In the genomic region with DNA sequence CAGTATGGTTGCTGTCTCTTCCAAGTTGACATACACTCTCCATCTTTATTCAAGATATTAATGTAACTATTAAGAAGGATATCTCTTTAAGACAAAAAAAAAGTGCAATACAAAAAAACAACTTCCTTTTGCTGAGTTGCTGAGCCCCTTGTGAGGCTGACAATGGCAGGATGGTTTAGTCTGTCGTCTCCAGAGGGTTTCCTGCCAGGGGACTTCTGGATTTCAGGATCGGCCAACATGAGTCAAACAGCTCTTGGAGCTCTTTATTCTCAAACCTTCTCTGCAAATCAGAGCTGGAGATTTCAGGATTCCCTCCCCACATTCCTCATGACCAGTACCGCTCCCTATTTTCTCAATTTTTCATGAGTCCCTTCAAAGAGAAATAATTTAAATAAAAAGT, we compare ENCODE assay signal across 34 cellular contexts. TPM values are rescaled to one million over a fixed set of nuclear protein-coding genes. Genes with fewer than 3 reads are reported as not detected.
DNase-seq lines count a peak whose midpoint lies in the region; ATAC-seq and TF ChIP-seq lines count a peak whose summit lies in the region.
"Had no signal": no experiment of that assay in that cellular context is flagged by ENCODE, and none has a peak within 500 bp of the region (broad histone marks: within the 10 kb centered on the region; RNA-seq: fewer than 3 reads in every experiment).

No MANE protein-coding gene starts in this region.

- CTCF ChIA-PET in CD4-positive, alpha-beta T cell (lab: Charles Lee), result no interaction called here

- no peaks in the 10 kb centered on the region for H3K4me1 Mint-ChIP-seq in CD4-positive, alpha-beta T cell (ENCODE audit: low read depth)
- H3K4me1 Mint-ChIP-seq: activated B cell treated with CpG ODN at 0.5 μM for 24 hours; activated CD4-positive, alpha-beta T cell treated with anti-CD3 and anti-CD28 coated beads, Interleukin-2, amount 10 ng/mL, durations not matched to agents 7 days and 5 days; naive thymus-derived CD8-positive, alpha-beta T cell; stimulated activated effector memory CD8-positive, alpha-beta T cell treated with anti-CD3 and anti-CD28 coated beads, Interleukin-12 subunit alpha, Interleukin-12 subunit beta, amount 100 ng/mL, for 72 hours had no signal

- peaks cover 3 to 11% (median 8%) of the 10 kb centered on the region in 4 donors for H3K4me1 ChIP-seq in esophagus muscularis mucosa
- H3K4me1 ChIP-seq: breast epithelium had no signal

- in situ Hi-C loops in SK-MEL-5 (cut with HindIII; ENCODE audit: low pct_unique_long_range_greater_than_20kb, low sequenced_read_pairs), result no loop called here

- no peaks in the 10 kb centered on the region for H3K36me3 ChIP-seq in esophagus muscularis mucosa
- H3K36me3 ChIP-seq: breast epithelium, gastrocnemius medialis, lower lobe of right lung had no signal

- TF ChIP-seq CTCF in AG10803 (conservative IDR thresholded peaks at IDR 0.05; ENCODE audit: low read length) (no peak), fibroblast of pulmonary artery (IDR thresholded peaks at IDR 0.05; ENCODE audit: low read length, missing control alignments) (no peak), esophagus muscularis mucosa (IDR thresholded peaks at IDR 0.05) (no peak)
- no peak for TF ChIP-seq CTCF in CD4-positive, alpha-beta T cell (IDR thresholded peaks at IDR 0.05)

- H3K9me3 Mint-ChIP-seq in CD4-positive, alpha-beta T cell, result no peaks in the 10 kb centered on the region
- H3K9me3 Mint-ChIP-seq: activated B cell treated with CpG ODN at 0.5 μM for 24 hours; activated CD4-positive, alpha-beta T cell treated with anti-CD3 and anti-CD28 coated beads, Interleukin-2, amount 10 ng/mL, durations not matched to agents 7 days and 5 days; naive thymus-derived CD8-positive, alpha-beta T cell; stimulated activated effector memory CD8-positive, alpha-beta T cell treated with anti-CD3 and anti-CD28 coated beads, Interleukin-12 subunit alpha, Interleukin-12 subunit beta, amount 100 ng/mL, for 72 hours had no signal

- H3K27me3 ChIP-seq in esophagus muscularis mucosa, result no peaks in the 10 kb centered on the region
- no peaks in the 10 kb centered on the region for H3K27me3 ChIP-seq in CD4-positive, alpha-beta T cell (ENCODE audit: control insufficient read depth, insufficient read depth, low read length)
- H3K27me3 ChIP-seq: breast epithelium, gastrocnemius medialis, hepatocyte had no signal

- H3K27ac ChIP-seq in esophagus muscularis mucosa (replicated peaks in 1 of 4), result no peak overlapping the region
- no peak overlapping the region for H3K27ac ChIP-seq in CD4-positive, alpha-beta T cell (ENCODE audit: low read depth, low read length)
- H3K27ac ChIP-seq: breast epithelium, gastrocnemius medialis, hepatocyte, lower lobe of right lung had no signal

- H3K4me3 ChIP-seq in AG10803 (ENCODE audit: low read length) (no peak overlapping the region), fibroblast of pulmonary artery (replicated peaks; ENCODE audit: low read depth, low read length) (no peak overlapping the region), esophagus muscularis mucosa (no peak overlapping the region)
- H3K4me3 ChIP-seq: breast epithelium, gastrocnemius medialis, hepatocyte, lower lobe of right lung had no signal

- DNase-seq in AG10803 (ENCODE audit: low read depth), result peak; percentile 25
- peak; percentile 18 for DNase-seq in GM03348 (ENCODE audit: low spot score)
- peak; percentile 53 for DNase-seq in SK-MEL-5 (ENCODE audit: low read depth, low spot score)
- DNase-seq in fibroblast of pulmonary artery (ENCODE audit: low read depth), result peak; percentile 46
- no peak for DNase-seq in esophagus muscularis mucosa (ENCODE audit: extremely low spot score)
- DNase-seq in CD4-positive, alpha-beta T cell, result no peak
- DNase-seq: activated B cell treated with CpG ODN at 0.5 μM for 24 hours; activated CD4-positive, alpha-beta T cell treated with anti-CD3 and anti-CD28 coated beads, Interleukin-2, amount 10 ng/mL, durations not matched to agents 7 days and 5 days; activated effector memory CD4-positive, alpha-beta T cell treated with anti-CD3 and anti-CD28 coated beads, Interleukin-2, amount 50 U/mL, for 16 hours; activated T-cell treated with anti-CD3 and anti-CD28 coated beads, Interleukin-2, amount 50 U/mL, for 1 hour; Calu3; DMS79; effector CD8-positive, alpha-beta T cell; erythroblast; gastrocnemius medialis; GF-D8; KBM-7; lower lobe of right lung; MM.1S; naive thymus-derived CD8-positive, alpha-beta T cell; NCI-H1436; NCI-H2081; NCI-H2227 treated with DMSO at 0.1 percent for 48 hours; NCI-H526 treated with DMSO at 0.1 percent for 48 hours; occipital lobe; SHP77; T-helper 1 cell; trophoblast cell had no signal

- H3K9me3 ChIP-seq in esophagus muscularis mucosa, result no peaks in the 10 kb centered on the region
- H3K9me3 ChIP-seq in CD4-positive, alpha-beta T cell (ENCODE audit: control insufficient read depth, low read length), result no peaks in the 10 kb centered on the region
- H3K9me3 ChIP-seq: breast epithelium, gastrocnemius medialis, lower lobe of right lung had no signal

- ATAC-seq in HG03175 (IDR thresholded peaks at IDR 0.05; ENCODE audit: unreplicated experiment) (no peak), HG02623 (IDR thresholded peaks at IDR 0.05; ENCODE audit: unreplicated experiment) (no peak)
- no peak for ATAC-seq in CD4-positive, alpha-beta T cell (ENCODE audit: poor library complexity)
- ATAC-seq: gastrocnemius medialis; lower lobe of right lung; naive thymus-derived CD8-positive, alpha-beta T cell; stimulated activated effector memory CD8-positive, alpha-beta T cell treated with anti-CD3 and anti-CD28 coated beads, Interleukin-12 subunit alpha, Interleukin-12 subunit beta, amount 100 ng/mL, for 72 hours had no signal

- peaks cover 9% of the 10 kb centered on the region for H3K27me3 Mint-ChIP-seq in CD4-positive, alpha-beta T cell
- H3K27me3 Mint-ChIP-seq: activated B cell treated with CpG ODN at 0.5 μM for 24 hours had no signal

- no peak overlapping the region for H3K27ac Mint-ChIP-seq in CD4-positive, alpha-beta T cell
- H3K27ac Mint-ChIP-seq: activated B cell treated with CpG ODN at 0.5 μM for 24 hours; activated CD4-positive, alpha-beta T cell treated with anti-CD3 and anti-CD28 coated beads, Interleukin-2, amount 10 ng/mL, durations not matched to agents 7 days and 5 days; activated naive CD8-positive, alpha-beta T cell; naive thymus-derived CD8-positive, alpha-beta T cell; stimulated activated effector memory CD8-positive, alpha-beta T cell treated with anti-CD3 and anti-CD28 coated beads, Interleukin-12 subunit alpha, Interleukin-12 subunit beta, amount 100 ng/mL, for 72 hours had no signal

- POLR2A ChIA-PET in CD4-positive, alpha-beta T cell (lab: Charles Lee), result no interaction called here

- WGBS in esophagus muscularis mucosa, result 47% methylated on average over 3 of the region's 3 CpGs

- intact Hi-C loops in esophagus muscularis mucosa (cut with DNase I), result no loop called here
- intact Hi-C loops in CD4-positive, alpha-beta T cell (cut with DNase I, micrococcal nuclease), result no loop called here

- TF ChIP-seq EP300 in esophagus muscularis mucosa (IDR thresholded peaks at IDR 0.05), result no peak

- H3K4me3 Mint-ChIP-seq in CD4-positive, alpha-beta T cell, result no peak overlapping the region
- H3K4me3 Mint-ChIP-seq: activated B cell treated with CpG ODN at 0.5 μM for 24 hours; activated CD4-positive, alpha-beta T cell treated with anti-CD3 and anti-CD28 coated beads, Interleukin-2, amount 10 ng/mL, durations not matched to agents 7 days and 5 days; activated naive CD8-positive, alpha-beta T cell; naive thymus-derived CD8-positive, alpha-beta T cell; stimulated activated effector memory CD8-positive, alpha-beta T cell treated with anti-CD3 and anti-CD28 coated beads, Interleukin-12 subunit alpha, Interleukin-12 subunit beta, amount 100 ng/mL, for 72 hours had no signal

- no peak for TF ChIP-seq POLR2A in esophagus muscularis mucosa (IDR thresholded peaks at IDR 0.05; ENCODE audit: low read depth)

- H3K36me3 Mint-ChIP-seq in CD4-positive, alpha-beta T cell (ENCODE audit: low read depth), result no peaks in the 10 kb centered on the region
- H3K36me3 Mint-ChIP-seq: activated naive CD8-positive, alpha-beta T cell; naive thymus-derived CD8-positive, alpha-beta T cell; stimulated activated effector memory CD8-positive, alpha-beta T cell treated with anti-CD3 and anti-CD28 coated beads, Interleukin-12 subunit alpha, Interleukin-12 subunit beta, amount 100 ng/mL, for 72 hours had no signal

RNA-seq across cellular contexts. Expression of gene RASGRP3, which starts 59.4 kb away (rescaled TPM):
- total RNA-seq in SK-MEL-5 (2014; rRNA removed; shearing (Covaris generic)), result 25.8 and 26.3 TPM in 2 replicates
- 3.0 and 3.7 TPM in 2 replicates for polyA plus RNA-seq in SK-MEL-5 (2015; cell fraction: cytosol; rRNA removed)
- 8.3 and 26.7 TPM in 2 replicates for polyA plus RNA-seq in SK-MEL-5 (2015; cell fraction: nucleus; rRNA removed)
- 10 to 100 TPM in 1 of 4 donors, 1 to 10 TPM in 3; 3.7 to 10.6 (median 6.7) TPM for total RNA-seq in esophagus muscularis mucosa
- total RNA-seq in CD4-positive, alpha-beta T cell, result 1 to 10 TPM; 5.7 to 7.9 TPM

Comparison
In these comparisons a context has a peak if more than half of its experiments do, and no peak if none do; other contexts are left out.
1. DNase-seq: peak in AG10803 (single experiment), GM03348 (single experiment), SK-MEL-5 (single experiment) and fibroblast of pulmonary artery (single experiment); none in esophagus muscularis mucosa (single experiment) and CD4-positive, alpha-beta T cell (0 of 10).